In the genomic region with DNA sequence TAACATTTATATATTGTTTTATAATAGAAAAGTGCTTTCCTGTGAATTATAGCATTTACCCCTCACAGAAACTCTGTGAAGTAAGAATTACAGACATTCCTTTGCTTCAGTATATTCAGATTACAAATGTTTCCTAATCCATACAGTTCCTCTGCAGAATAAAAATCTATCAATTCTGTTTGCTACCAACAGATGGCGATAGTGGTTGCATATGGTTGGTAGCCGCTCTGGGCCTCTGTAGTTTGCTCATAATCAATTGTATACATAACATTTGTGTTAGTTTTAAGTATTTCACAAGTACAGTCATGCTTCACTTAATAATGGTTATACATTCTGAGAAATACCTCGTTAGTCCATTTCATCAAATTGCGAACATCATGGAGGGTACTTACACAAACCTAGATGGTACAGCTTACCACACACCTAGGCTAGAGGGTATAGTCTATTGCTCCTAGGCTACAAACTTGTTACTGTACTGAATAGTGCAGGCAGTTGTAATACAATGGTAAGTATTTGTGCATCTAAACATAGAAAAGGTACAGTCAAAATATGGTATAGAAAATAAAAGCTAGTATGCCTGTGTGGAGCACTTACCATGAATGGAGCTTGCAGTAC, we compare ENCODE assay signal across 8 cellular contexts.
DNase-seq lines count a peak whose midpoint lies in the region; ATAC-seq, FAIRE-seq and TF ChIP-seq lines count a peak whose summit lies in the region.

No MANE protein-coding gene starts in this region.

- no peak for FAIRE-seq in D721Med (lab: Jason Lieb, UNC)

- in situ Hi-C loops in G401 (cut with HindIII; ENCODE audit: low sequenced_read_pairs): no loop called here

- peak; percentile 49 for TF ChIP-seq CTCF in D721Med (IDR thresholded peaks at IDR 0.05; ENCODE audit: insufficient read depth, missing control alignments)

- DNase-seq in D721Med (ENCODE audit: insufficient read length, low spot score) (no peak), RPMI8226 (peak; percentile 41), left colon (no peak), G401 (ENCODE audit: low spot score) (no peak), occipital lobe (lab: John Stamatoyannopoulos, UW) (no peak)
- no peak for DNase-seq in activated naive CD4-positive, alpha-beta T cell (lab: John Stamatoyannopoulos, UW)

- ATAC-seq in GM18909 (IDR thresholded peaks at IDR 0.05; ENCODE audit: poor library complexity, unreplicated experiment): peak; percentile 54
- ATAC-seq in HG03175 (IDR thresholded peaks at IDR 0.05; ENCODE audit: unreplicated experiment): peak; percentile 43
- peak; percentile 68 for ATAC-seq in left colon

- intact Hi-C loops in left colon (cut with DNase I, micrococcal nuclease): no loop called here
